ENCODE assay signal across 19 cellular contexts in genomic region chr15:92159906-92160841, GRCh38.
DNase-seq lines count a peak whose midpoint lies in the region; ATAC-seq and TF ChIP-seq lines count a peak whose summit lies in the region.
"Had no signal": no experiment of that assay in that cellular context is flagged by ENCODE, and none has a peak within 500 bp of the region (broad histone marks: within the 10 kb centered on the region; RNA-seq: fewer than 3 reads in every experiment).

No MANE protein-coding gene starts in this region.

- no peaks in the 10 kb centered on the region for H3K27me3 Mint-ChIP-seq in memory B cell
- H3K27me3 Mint-ChIP-seq: activated naive CD8-positive, alpha-beta T cell treated with anti-CD3 and anti-CD28 coated beads, Interleukin-2, amount 10 ng/mL, durations not matched to agents 7 days and 5 days; stimulated activated memory B cell treated with anti-CD40 and anti-IgM and Interleukin-4, amounts not matched to agents 10 μg/mL and 1 μg/mL and 100 μg/mL, for 72 hours had no signal

- H3K9me2 ChIP-seq in OCI-LY7 (ENCODE audit: insufficient read depth, low read length) (no peaks in the 10 kb centered on the region), hepatocyte (replicated peaks; ENCODE audit: insufficient read depth) (no peaks in the 10 kb centered on the region)

- no peak for ATAC-seq in memory B cell (ENCODE audit: low read depth)
- no peak for ATAC-seq in HG02970 (IDR thresholded peaks at IDR 0.05; ENCODE audit: low FRiP score, unreplicated experiment)
- ATAC-seq in GM21360 (IDR thresholded peaks at IDR 0.05; ENCODE audit: unreplicated experiment): no peak

- H3K4me2 ChIP-seq in OCI-LY7 (ENCODE audit: low read length): peak overlapping the region; percentile 68; the same call in 1 of the 2 replicates
- no peak overlapping the region for H3K4me2 ChIP-seq in hepatocyte
- H3K4me2 ChIP-seq: BLaER1 had no signal

- WGBS in hepatocyte (ENCODE audit: low lambda C conversion rate, missing lambda C conversion rate): 74% methylated on average over 15 of the region's 15 CpGs

- no peaks in the 10 kb centered on the region for H4K20me1 ChIP-seq in OCI-LY7 (ENCODE audit: insufficient read depth, low read length)
- no peaks in the 10 kb centered on the region for H4K20me1 ChIP-seq in hepatocyte (ENCODE audit: insufficient read depth, poor library complexity, severe bottlenecking)
- H4K20me1 ChIP-seq: BLaER1 had no signal

- H2AFZ ChIP-seq in OCI-LY7 (ENCODE audit: low read length): no peak overlapping the region
- H2AFZ ChIP-seq in hepatocyte: no peak overlapping the region
- H2AFZ ChIP-seq: GM23248 had no signal

- H3K27ac ChIP-seq in OCI-LY7 (ENCODE audit: low read depth, low read length, poor library complexity, severe bottlenecking): no peak overlapping the region
- H3K27ac ChIP-seq in hepatocyte: no peak overlapping the region
- H3K27ac ChIP-seq: BLaER1, brain microvascular endothelial cell, colonic mucosa, GM23248, thyroid gland had no signal

- CTCF ChIA-PET in OCI-LY7 (lab: Charles Lee; ENCODE audit: unreplicated experiment): no interaction called here

- no TSS peak for BruUV-seq in OCI-LY7 (replicated peaks; lab: Mats Ljungman, UMichigan)

- H3K9me3 Mint-ChIP-seq in memory B cell: no peaks in the 10 kb centered on the region
- H3K9me3 Mint-ChIP-seq: activated naive CD8-positive, alpha-beta T cell treated with anti-CD3 and anti-CD28 coated beads, Interleukin-2, amount 10 ng/mL, durations not matched to agents 7 days and 5 days; stimulated activated memory B cell treated with anti-CD40 and anti-IgM and Interleukin-4, amounts not matched to agents 10 μg/mL and 1 μg/mL and 100 μg/mL, for 72 hours had no signal

- H3K4me1 ChIP-seq in OCI-LY7 (ENCODE audit: insufficient read depth, low read length, poor library complexity, severe bottlenecking): peaks cover 15% of the 10 kb centered on the region
- peaks cover 15% of the 10 kb centered on the region for H3K4me1 ChIP-seq in hepatocyte (ENCODE audit: insufficient read depth)
- H3K4me1 ChIP-seq: thyroid gland had no signal

- H3K27me3 ChIP-seq in hepatocyte: no peaks in the 10 kb centered on the region
- H3K27me3 ChIP-seq: BLaER1, brain microvascular endothelial cell, colonic mucosa, thyroid gland had no signal

- H3K36me3 ChIP-seq in OCI-LY7 (ENCODE audit: insufficient read depth, low read length): peaks cover 9% of the 10 kb centered on the region; the same call in 1 of the 2 replicates
- H3K36me3 ChIP-seq in hepatocyte (replicated peaks; ENCODE audit: insufficient read depth, low read depth): no peaks in the 10 kb centered on the region
- H3K36me3 ChIP-seq: BLaER1, brain microvascular endothelial cell, colonic mucosa had no signal

- peaks cover 7% of the 10 kb centered on the region for H3K4me1 Mint-ChIP-seq in memory B cell

- TF ChIP-seq CTCF in OCI-LY7 (conservative IDR thresholded peaks at IDR 0.05; ENCODE audit: low read length): no peak
- TF ChIP-seq CTCF in hepatocyte (IDR thresholded peaks at IDR 0.05; ENCODE audit: poor library complexity): no peak

- no peak overlapping the region for H3K4me3 ChIP-seq in OCI-LY7 (ENCODE audit: low read depth, low read length, poor library complexity, severe bottlenecking)
- no peak overlapping the region for H3K4me3 ChIP-seq in hepatocyte
- H3K4me3 ChIP-seq: BLaER1, colonic mucosa, GM23248, thyroid gland had no signal

- no peak overlapping the region for H3K4me3 Mint-ChIP-seq in memory B cell
- H3K4me3 Mint-ChIP-seq: activated naive CD8-positive, alpha-beta T cell treated with anti-CD3 and anti-CD28 coated beads, Interleukin-2, amount 10 ng/mL, durations not matched to agents 7 days and 5 days had no signal

- H3K36me3 Mint-ChIP-seq in memory B cell: no peaks in the 10 kb centered on the region
- H3K36me3 Mint-ChIP-seq: stimulated activated memory B cell treated with anti-CD40 and anti-IgM and Interleukin-4, amounts not matched to agents 10 μg/mL and 1 μg/mL and 100 μg/mL, for 72 hours had no signal

- intact Hi-C loops in OCI-LY7 (cut with micrococcal nuclease; ENCODE audit: unreplicated experiment): no loop called here

- H3K79me2 ChIP-seq in OCI-LY7 (ENCODE audit: insufficient read depth, low read depth, low read length): no peaks in the 10 kb centered on the region
- no peaks in the 10 kb centered on the region for H3K79me2 ChIP-seq in hepatocyte

- H3K27ac Mint-ChIP-seq in memory B cell: peak overlapping the region; percentile 42
- H3K27ac Mint-ChIP-seq: activated naive CD8-positive, alpha-beta T cell treated with anti-CD3 and anti-CD28 coated beads, Interleukin-2, amount 10 ng/mL, durations not matched to agents 7 days and 5 days had no signal

- H3K9me3 ChIP-seq in OCI-LY7 (ENCODE audit: low read length) (no peaks in the 10 kb centered on the region), hepatocyte (ENCODE audit: low read depth) (no peaks in the 10 kb centered on the region)
- H3K9me3 ChIP-seq: BLaER1, colonic mucosa, thyroid gland had no signal

- DNase-seq in DMS79 treated with DMSO at 0.1 percent for 48 hours (lab: John Stamatoyannopoulos, UW): peak; percentile 30
- DNase-seq in DMS79 (lab: John Stamatoyannopoulos, UW): no peak
- DNase-seq in NCI-H1105 treated with DMSO at 0.1 percent for 48 hours (lab: John Stamatoyannopoulos, UW): peak; percentile 78
- no peak for DNase-seq in OCI-LY7 (ENCODE audit: low spot score)
- DNase-seq in memory B cell (ENCODE audit: low spot score in 2 of 2): no peak
- DNase-seq in hepatocyte (ENCODE audit: low spot score): no peak
- DNase-seq: activated CD4-positive, CD25-positive, alpha-beta regulatory T cell treated with anti-CD3 and anti-CD28 coated beads, Interleukin-2, amount 50 U/mL, for 72 hours; activated naive CD8-positive, alpha-beta T cell treated with anti-CD3 and anti-CD28 coated beads, Interleukin-2, amount 10 ng/mL, durations not matched to agents 7 days and 5 days; brain microvascular endothelial cell; colonic mucosa; GM23248; midbrain; SHP77 treated with DMSO at 0.1 percent for 48 hours; stimulated activated CD4-positive, alpha-beta T cell treated with anti-CD3 and anti-CD28 coated beads, Interleukin-15, amount 100 ng/mL, for 24 hours; thyroid gland had no signal

- POLR2A ChIA-PET in OCI-LY7 (lab: Charles Lee): interaction anchor here (0.5 to 0.8 kb wide), 5 partner anchors 8 to 1262 kb away, joined by 3 read pairs; no protein-coding TSS in a partner anchor

Comparison
In these comparisons a context has a peak if more than half of its experiments do, and no peak if none do; other contexts are left out.
1. DNase-seq: peak in DMS79 treated with DMSO at 0.1 percent for 48 hours (single experiment) and NCI-H1105 treated with DMSO at 0.1 percent for 48 hours (single experiment); none in DMS79 (single experiment), OCI-LY7 (single experiment), memory B cell (0 of 2) and hepatocyte (single experiment).